1 cellular context compared by ENCODE assay signal in genomic region chr7:73611017-73611555, GRCh38.
TF ChIP-seq lines count a peak whose summit lies in the region.

No MANE protein-coding gene starts in this region.

TF ChIP-seq in GM23338, 12 proteins besides CTCF, POLR2A, EP300 and RAD21 (continued from another document):
- TF ChIP-seq ZNF462 (CRISPR knock-in tag; IDR thresholded peaks at IDR 0.05) (no peak), REST (IDR thresholded peaks at IDR 0.05; ENCODE audit: unreplicated experiment) (no peak), ZNF114 (CRISPR knock-in tag; IDR thresholded peaks at IDR 0.05) (no peak), EZH2 (IDR thresholded peaks at IDR 0.05; ENCODE audit: low read depth, unreplicated experiment) (no peak), ETS1 (IDR thresholded peaks at IDR 0.05) (no peak)
